In genomic region chrX:72137846-72138455, GRCh38 we compare ENCODE assay signal across 26 cellular contexts. TPM values are rescaled to one million over a fixed set of nuclear protein-coding genes. Genes with fewer than 3 reads are reported as not detected.
"Had no signal": no experiment of that assay in that cellular context is flagged by ENCODE, and none has a peak within 500 bp of the region (broad histone marks: within the 10 kb centered on the region; RNA-seq: fewer than 3 reads in every experiment).

No MANE protein-coding gene starts in this region.

- H3K9me3 ChIP-seq: esophagus squamous epithelium, heart right ventricle, left lung, prostate gland, right atrium auricular region, tibial artery, uterus had no signal

- ATAC-seq: effector memory CD8-positive, alpha-beta T cell; heart right ventricle; left cardiac atrium; left lung; naive thymus-derived CD4-positive, alpha-beta T cell; sciatic nerve; stimulated activated naive CD8-positive, alpha-beta T cell treated with anti-CD3 and anti-CD28 coated beads, Interleukin-15, amount 100 ng/mL, for 72 hours had no signal

- H3K36me3 ChIP-seq: neural progenitor cell, prostate gland, uterus had no signal

- H3K4me3 ChIP-seq: esophagus squamous epithelium, heart right ventricle, left lung, neural progenitor cell, prostate gland, right atrium auricular region, smooth muscle cell, tibial artery, uterus had no signal

- DNase-seq: cortex of kidney; effector memory CD8-positive, alpha-beta T cell; erythroblast; esophagus squamous epithelium; foreskin melanocyte; glutamatergic neuron; heart right ventricle; hippocampal formation; left cardiac atrium; left lung; mesenchymal stem cell; midbrain; naive thymus-derived CD4-positive, alpha-beta T cell; stimulated activated CD4-positive, alpha-beta T cell treated with anti-CD3 and anti-CD28 coated beads, Interleukin-12 subunit alpha, Interleukin-12 subunit beta, amount 100 ng/mL, for 4 hours; stimulated activated CD4-positive, alpha-beta T cell treated with anti-CD3 and anti-CD28 coated beads, Interleukin-1b, Interleukin-23, amount 100 ng/mL, for 48 hours; stimulated activated CD4-positive, alpha-beta T cell treated with anti-CD3 and anti-CD28 coated beads, Interleukin-4, amount 100 ng/mL, for 1 hour; stimulated activated CD8-positive, alpha-beta memory T cell treated with anti-CD3 and anti-CD28 coated beads, Interleukin-4, amount 100 ng/mL, for 48 hours; stimulated activated naive CD4-positive, alpha-beta T cell; stimulated activated naive CD8-positive, alpha-beta T cell treated with anti-CD3 and anti-CD28 coated beads, Interleukin-15, amount 100 ng/mL, for 72 hours; tibial artery; uterus had no signal

- H3K27me3 ChIP-seq: left lung, right atrium auricular region, tibial artery, uterus had no signal

- H3K4me1 ChIP-seq: esophagus squamous epithelium, heart right ventricle, left lung, prostate gland, right atrium auricular region, tibial artery, uterus had no signal

- H3K27ac ChIP-seq: esophagus squamous epithelium, heart right ventricle, left lung, neural progenitor cell, prostate gland, right atrium auricular region, tibial artery, uterus had no signal

RNA-seq across cellular contexts. Expression of gene RTL5, which starts 6.2 kb away (rescaled TPM):
- polyA plus RNA-seq: naive thymus-derived CD4-positive, alpha-beta T cell had no signal
